ENCODE assay signal across 1 cellular context in genomic region chr20:2093200-2093781, GRCh38.
TF ChIP-seq lines count a peak whose summit lies in the region.

No MANE protein-coding gene starts in this region.

TF ChIP-seq in GM23338, 12 proteins besides CTCF, POLR2A, EP300 and RAD21 (continued from another document):
- TF ChIP-seq, protein P1, sequence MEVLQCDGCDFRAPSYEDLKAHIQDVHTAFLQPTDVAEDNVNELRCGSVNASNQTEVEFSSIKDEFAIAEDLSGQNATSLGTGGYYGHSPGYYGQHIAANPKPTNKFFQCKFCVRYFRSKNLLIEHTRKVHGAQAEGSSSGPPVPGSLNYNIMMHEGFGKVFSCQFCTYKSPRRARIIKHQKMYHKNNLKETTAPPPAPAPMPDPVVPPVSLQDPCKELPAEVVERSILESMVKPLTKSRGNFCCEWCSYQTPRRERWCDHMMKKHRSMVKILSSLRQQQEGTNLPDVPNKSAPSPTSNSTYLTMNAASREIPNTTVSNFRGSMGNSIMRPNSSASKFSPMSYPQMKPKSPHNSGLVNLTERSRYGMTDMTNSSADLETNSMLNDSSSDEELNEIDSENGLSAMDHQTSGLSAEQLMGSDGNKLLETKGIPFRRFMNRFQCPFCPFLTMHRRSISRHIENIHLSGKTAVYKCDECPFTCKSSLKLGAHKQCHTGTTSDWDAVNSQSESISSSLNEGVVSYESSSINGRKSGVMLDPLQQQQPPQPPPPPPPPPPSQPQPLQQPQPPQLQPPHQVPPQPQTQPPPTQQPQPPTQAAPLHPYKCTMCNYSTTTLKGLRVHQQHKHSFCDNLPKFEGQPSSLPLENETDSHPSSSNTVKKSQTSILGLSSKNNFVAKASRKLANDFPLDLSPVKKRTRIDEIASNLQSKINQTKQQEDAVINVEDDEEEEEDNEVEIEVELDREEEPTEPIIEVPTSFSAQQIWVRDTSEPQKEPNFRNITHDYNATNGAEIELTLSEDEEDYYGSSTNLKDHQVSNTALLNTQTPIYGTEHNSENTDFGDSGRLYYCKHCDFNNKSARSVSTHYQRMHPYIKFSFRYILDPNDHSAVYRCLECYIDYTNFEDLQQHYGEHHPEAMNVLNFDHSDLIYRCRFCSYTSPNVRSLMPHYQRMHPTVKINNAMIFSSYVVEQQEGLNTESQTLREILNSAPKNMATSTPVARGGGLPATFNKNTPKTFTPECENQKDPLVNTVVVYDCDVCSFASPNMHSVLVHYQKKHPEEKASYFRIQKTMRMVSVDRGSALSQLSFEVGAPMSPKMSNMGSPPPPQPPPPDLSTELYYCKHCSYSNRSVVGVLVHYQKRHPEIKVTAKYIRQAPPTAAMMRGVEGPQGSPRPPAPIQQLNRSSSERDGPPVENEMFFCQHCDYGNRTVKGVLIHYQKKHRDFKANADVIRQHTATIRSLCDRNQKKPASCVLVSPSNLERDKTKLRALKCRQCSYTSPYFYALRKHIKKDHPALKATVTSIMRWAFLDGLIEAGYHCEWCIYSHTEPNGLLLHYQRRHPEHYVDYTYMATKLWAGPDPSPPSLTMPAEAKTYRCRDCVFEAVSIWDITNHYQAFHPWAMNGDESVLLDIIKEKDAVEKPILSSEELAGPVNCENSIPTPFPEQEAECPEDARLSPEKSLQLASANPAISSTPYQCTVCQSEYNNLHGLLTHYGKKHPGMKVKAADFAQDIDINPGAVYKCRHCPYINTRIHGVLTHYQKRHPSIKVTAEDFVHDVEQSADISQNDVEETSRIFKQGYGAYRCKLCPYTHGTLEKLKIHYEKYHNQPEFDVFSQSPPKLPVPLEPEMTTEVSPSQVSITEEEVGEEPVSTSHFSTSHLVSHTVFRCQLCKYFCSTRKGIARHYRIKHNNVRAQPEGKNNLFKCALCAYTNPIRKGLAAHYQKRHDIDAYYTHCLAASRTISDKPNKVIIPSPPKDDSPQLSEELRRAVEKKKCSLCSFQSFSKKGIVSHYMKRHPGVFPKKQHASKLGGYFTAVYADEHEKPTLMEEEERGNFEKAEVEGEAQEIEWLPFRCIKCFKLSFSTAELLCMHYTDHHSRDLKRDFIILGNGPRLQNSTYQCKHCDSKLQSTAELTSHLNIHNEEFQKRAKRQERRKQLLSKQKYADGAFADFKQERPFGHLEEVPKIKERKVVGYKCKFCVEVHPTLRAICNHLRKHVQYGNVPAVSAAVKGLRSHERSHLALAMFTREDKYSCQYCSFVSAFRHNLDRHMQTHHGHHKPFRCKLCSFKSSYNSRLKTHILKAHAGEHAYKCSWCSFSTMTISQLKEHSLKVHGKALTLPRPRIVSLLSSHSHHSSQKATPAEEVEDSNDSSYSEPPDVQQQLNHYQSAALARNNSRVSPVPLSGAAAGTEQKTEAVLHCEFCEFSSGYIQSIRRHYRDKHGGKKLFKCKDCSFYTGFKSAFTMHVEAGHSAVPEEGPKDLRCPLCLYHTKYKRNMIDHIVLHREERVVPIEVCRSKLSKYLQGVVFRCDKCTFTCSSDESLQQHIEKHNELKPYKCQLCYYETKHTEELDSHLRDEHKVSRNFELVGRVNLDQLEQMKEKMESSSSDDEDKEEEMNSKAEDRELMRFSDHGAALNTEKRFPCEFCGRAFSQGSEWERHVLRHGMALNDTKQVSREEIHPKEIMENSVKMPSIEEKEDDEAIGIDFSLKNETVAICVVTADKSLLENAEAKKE (CRISPR knock-in tag; IDR thresholded peaks at IDR 0.05), result no peak
- TF ChIP-seq JUNB (IDR thresholded peaks at IDR 0.05; ENCODE audit: unreplicated experiment) (no peak), CREB1 (CRISPR knock-in tag; IDR thresholded peaks at IDR 0.05; ENCODE audit: low read depth) (no peak), POLR2AphosphoS5 (IDR thresholded peaks at IDR 0.05; ENCODE audit: low read depth) (no peak), STAT1 (IDR thresholded peaks at IDR 0.05; ENCODE audit: unreplicated experiment) (no peak)
TF ChIP-seq in GM23338: peak in this region for 0.
